In the genomic region with DNA sequence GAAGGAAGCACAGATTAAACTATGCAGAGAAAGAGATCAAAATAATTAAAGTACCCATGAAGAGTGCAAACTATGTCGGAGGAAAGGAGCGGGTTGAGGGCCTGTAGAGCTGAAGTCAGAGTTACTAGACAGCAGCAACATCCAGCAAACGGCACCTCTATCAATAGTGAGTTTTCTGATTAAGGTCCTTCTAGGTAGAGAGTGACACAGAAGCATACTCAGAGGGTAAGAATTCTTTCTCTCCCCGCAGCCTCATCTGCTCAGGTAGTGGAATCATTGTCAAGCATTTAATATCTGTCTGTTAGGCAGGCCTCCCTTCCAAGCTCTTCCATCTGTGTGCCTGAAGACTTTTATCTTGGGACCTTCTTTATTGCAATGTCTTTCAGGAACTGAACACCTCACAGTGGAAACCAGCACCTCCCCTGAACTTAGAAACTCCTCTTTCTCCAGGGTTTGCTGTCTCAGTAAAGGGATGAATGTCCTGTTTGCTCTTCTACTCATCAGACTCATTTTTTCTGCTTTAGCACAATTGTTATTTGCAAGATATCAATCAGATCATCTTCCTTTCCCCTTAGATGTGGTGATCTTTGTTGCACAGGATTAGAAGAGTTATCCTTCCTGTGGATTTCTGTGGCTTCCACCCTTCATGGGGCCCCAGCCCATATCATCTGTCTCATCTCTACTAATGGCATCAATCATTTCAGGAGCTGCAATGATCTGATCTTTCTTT, we compare ENCODE assay signal across 17 cellular contexts. TPM values are rescaled to one million over a fixed set of nuclear protein-coding genes. Genes with fewer than 3 reads are reported as not detected.
A peak's percentile ranks its signal among the peaks of the same experiment; 100 is the strongest.
DNase-seq lines count a peak whose midpoint lies in the region; ATAC-seq lines count a peak whose summit lies in the region.
"Had no signal": no experiment of that assay in that cellular context is flagged by ENCODE, and none has a peak within 500 bp of the region (broad histone marks: within the 10 kb centered on the region; RNA-seq: fewer than 3 reads in every experiment).

No MANE protein-coding gene starts in this region.

- no peaks in the 10 kb centered on the region for H3K9me3 Mint-ChIP-seq in activated naive CD8-positive, alpha-beta T cell treated with anti-CD3 and anti-CD28 coated beads, Interleukin-2, amount 10 ng/mL, durations not matched to agents 7 days and 5 days
- peaks cover 6% of the 10 kb centered on the region for H3K9me3 Mint-ChIP-seq in activated naive CD8-positive, alpha-beta T cell treated with anti-CD3 and anti-CD28 coated beads for 36 hours
- H3K9me3 Mint-ChIP-seq in T-helper 2 cell treated with Interferon-gamma antibody and Interleukin-4, amounts not matched to agents 5 μg/mL and 100 μg/mL, for 36 hours, result peaks cover 3% of the 10 kb centered on the region
- no peaks in the 10 kb centered on the region for H3K9me3 Mint-ChIP-seq in activated naive CD4-positive, alpha-beta T cell treated with anti-CD3 and anti-CD28 coated beads for 36 hours
- no peaks in the 10 kb centered on the region for H3K9me3 Mint-ChIP-seq in stimulated activated effector memory CD8-positive, alpha-beta T cell treated with anti-CD3 and anti-CD28 coated beads, Interleukin-12 subunit alpha, Interleukin-12 subunit beta, amount 100 ng/mL, for 72 hours
- H3K9me3 Mint-ChIP-seq: endodermal cell, H9 had no signal

- H3K27ac Mint-ChIP-seq in activated naive CD8-positive, alpha-beta T cell treated with anti-CD3 and anti-CD28 coated beads, Interleukin-2, amount 10 ng/mL, durations not matched to agents 7 days and 5 days, result no peak overlapping the region
- no peak overlapping the region for H3K27ac Mint-ChIP-seq in activated naive CD8-positive, alpha-beta T cell treated with anti-CD3 and anti-CD28 coated beads for 36 hours
- no peak overlapping the region for H3K27ac Mint-ChIP-seq in T-helper 2 cell treated with Interferon-gamma antibody and Interleukin-4, amounts not matched to agents 5 μg/mL and 100 μg/mL, for 36 hours
- no peak overlapping the region for H3K27ac Mint-ChIP-seq in activated naive CD4-positive, alpha-beta T cell treated with anti-CD3 and anti-CD28 coated beads for 36 hours
- no peak overlapping the region for H3K27ac Mint-ChIP-seq in stimulated activated effector memory CD8-positive, alpha-beta T cell treated with anti-CD3 and anti-CD28 coated beads, Interleukin-12 subunit alpha, Interleukin-12 subunit beta, amount 100 ng/mL, for 72 hours
- H3K27ac Mint-ChIP-seq: endodermal cell, H9 had no signal

- peaks cover 13% of the 10 kb centered on the region for H3K4me1 Mint-ChIP-seq in activated naive CD8-positive, alpha-beta T cell treated with anti-CD3 and anti-CD28 coated beads, Interleukin-2, amount 10 ng/mL, durations not matched to agents 7 days and 5 days
- peaks cover 20% of the 10 kb centered on the region for H3K4me1 Mint-ChIP-seq in activated naive CD8-positive, alpha-beta T cell treated with anti-CD3 and anti-CD28 coated beads for 36 hours
- H3K4me1 Mint-ChIP-seq in T-helper 2 cell treated with Interferon-gamma antibody and Interleukin-4, amounts not matched to agents 5 μg/mL and 100 μg/mL, for 36 hours (ENCODE audit: low read depth), result peaks cover 15% of the 10 kb centered on the region
- peaks cover 13% of the 10 kb centered on the region for H3K4me1 Mint-ChIP-seq in activated naive CD4-positive, alpha-beta T cell treated with anti-CD3 and anti-CD28 coated beads for 36 hours (ENCODE audit: low read depth)
- H3K4me1 Mint-ChIP-seq in stimulated activated effector memory CD8-positive, alpha-beta T cell treated with anti-CD3 and anti-CD28 coated beads, Interleukin-12 subunit alpha, Interleukin-12 subunit beta, amount 100 ng/mL, for 72 hours, result peaks cover 10% of the 10 kb centered on the region
- H3K4me1 Mint-ChIP-seq: endodermal cell, H9 had no signal

- H3K36me3 Mint-ChIP-seq in activated naive CD8-positive, alpha-beta T cell treated with anti-CD3 and anti-CD28 coated beads, Interleukin-2, amount 10 ng/mL, durations not matched to agents 7 days and 5 days, result peaks cover 10% of the 10 kb centered on the region
- H3K36me3 Mint-ChIP-seq in activated naive CD8-positive, alpha-beta T cell treated with anti-CD3 and anti-CD28 coated beads for 36 hours, result peaks cover 22% of the 10 kb centered on the region
- peaks cover 32% of the 10 kb centered on the region for H3K36me3 Mint-ChIP-seq in T-helper 2 cell treated with Interferon-gamma antibody and Interleukin-4, amounts not matched to agents 5 μg/mL and 100 μg/mL, for 36 hours (ENCODE audit: low read depth)
- H3K36me3 Mint-ChIP-seq in activated naive CD4-positive, alpha-beta T cell treated with anti-CD3 and anti-CD28 coated beads for 36 hours (ENCODE audit: low read depth), result peaks cover 18% of the 10 kb centered on the region
- peaks cover 12% of the 10 kb centered on the region for H3K36me3 Mint-ChIP-seq in stimulated activated effector memory CD8-positive, alpha-beta T cell treated with anti-CD3 and anti-CD28 coated beads, Interleukin-12 subunit alpha, Interleukin-12 subunit beta, amount 100 ng/mL, for 72 hours

- H3K27me3 Mint-ChIP-seq in activated naive CD8-positive, alpha-beta T cell treated with anti-CD3 and anti-CD28 coated beads, Interleukin-2, amount 10 ng/mL, durations not matched to agents 7 days and 5 days, result no peaks in the 10 kb centered on the region
- H3K27me3 Mint-ChIP-seq in activated naive CD8-positive, alpha-beta T cell treated with anti-CD3 and anti-CD28 coated beads for 36 hours, result no peaks in the 10 kb centered on the region
- no peaks in the 10 kb centered on the region for H3K27me3 Mint-ChIP-seq in T-helper 2 cell treated with Interferon-gamma antibody and Interleukin-4, amounts not matched to agents 5 μg/mL and 100 μg/mL, for 36 hours (ENCODE audit: low read depth)
- no peaks in the 10 kb centered on the region for H3K27me3 Mint-ChIP-seq in activated naive CD4-positive, alpha-beta T cell treated with anti-CD3 and anti-CD28 coated beads for 36 hours (ENCODE audit: low read depth)

- ATAC-seq in activated naive CD8-positive, alpha-beta T cell treated with anti-CD3 and anti-CD28 coated beads, Interleukin-2, amount 10 ng/mL, durations not matched to agents 7 days and 5 days (ENCODE audit: low read depth), result peak; percentile 79
- peak; percentile 81 for ATAC-seq in stimulated activated effector memory CD8-positive, alpha-beta T cell treated with anti-CD3 and anti-CD28 coated beads, Interleukin-12 subunit alpha, Interleukin-12 subunit beta, amount 100 ng/mL, for 72 hours
- ATAC-seq in GM21737 (IDR thresholded peaks at IDR 0.05; ENCODE audit: unreplicated experiment), result no peak
- ATAC-seq: left ventricle myocardium superior, SK-N-SH treated with all-trans-retinoic acid at 6 μM for 48 hours had no signal

- intact Hi-C loops in activated naive CD4-positive, alpha-beta T cell treated with anti-CD3 and anti-CD28 coated beads for 36 hours (cut with micrococcal nuclease), result loop anchor here (1.0 to 2.0 kb wide), 4 partner anchors 8 to 64 kb away; no protein-coding TSS in a partner anchor

- DNase-seq in activated naive CD8-positive, alpha-beta T cell treated with anti-CD3 and anti-CD28 coated beads, Interleukin-2, amount 10 ng/mL, durations not matched to agents 7 days and 5 days, result no peak
- no peak for DNase-seq in activated naive CD8-positive, alpha-beta T cell treated with anti-CD3 and anti-CD28 coated beads for 36 hours
- peak; percentile 75 for DNase-seq in T-helper 2 cell treated with Interferon-gamma antibody and Interleukin-4, amounts not matched to agents 5 μg/mL and 100 μg/mL, for 36 hours (ENCODE audit: low spot score)
- peak; percentile 78 for DNase-seq in activated naive CD4-positive, alpha-beta T cell treated with anti-CD3 and anti-CD28 coated beads for 36 hours
- DNase-seq in stimulated activated effector memory CD8-positive, alpha-beta T cell treated with anti-CD3 and anti-CD28 coated beads, Interleukin-12 subunit alpha, Interleukin-12 subunit beta, amount 100 ng/mL, for 72 hours (ENCODE audit: low spot score in 2 of 2), result no peak
- DNase-seq in HuH-7.5 (ENCODE audit: low spot score), result no peak
- DNase-seq in NCI-H2227 (lab: John Stamatoyannopoulos, UW; ENCODE audit: unreplicated experiment), result no peak
- DNase-seq: activated CD8-positive, alpha-beta memory T cell treated with anti-CD3 and anti-CD28 coated beads, Interleukin-2, amount 50 U/mL, for 4 hours; caudate nucleus; COR-L47; endodermal cell; H9; left ventricle myocardium superior; NCI-H187; NCI-H345 had no signal

- POLR2A ChIA-PET in activated naive CD8-positive, alpha-beta T cell treated with anti-CD3 and anti-CD28 coated beads, Interleukin-2, amount 10 ng/mL, durations not matched to agents 7 days and 5 days (lab: Charles Lee), result interaction anchor here (1.3 to 3.2 kb wide), 2 partner anchors 35 to 73 kb away, joined by 6 to 13 read pairs; partner anchors contain the start of genes SP110 and SP140L

- CTCF ChIA-PET in activated naive CD4-positive, alpha-beta T cell treated with anti-CD3 and anti-CD28 coated beads for 36 hours (lab: Charles Lee), result no interaction called here

- no peak overlapping the region for H3K4me3 Mint-ChIP-seq in activated naive CD8-positive, alpha-beta T cell treated with anti-CD3 and anti-CD28 coated beads, Interleukin-2, amount 10 ng/mL, durations not matched to agents 7 days and 5 days
- H3K4me3 Mint-ChIP-seq in activated naive CD8-positive, alpha-beta T cell treated with anti-CD3 and anti-CD28 coated beads for 36 hours, result no peak overlapping the region
- H3K4me3 Mint-ChIP-seq in T-helper 2 cell treated with Interferon-gamma antibody and Interleukin-4, amounts not matched to agents 5 μg/mL and 100 μg/mL, for 36 hours, result no peak overlapping the region
- H3K4me3 Mint-ChIP-seq in activated naive CD4-positive, alpha-beta T cell treated with anti-CD3 and anti-CD28 coated beads for 36 hours, result no peak overlapping the region
- no peak overlapping the region for H3K4me3 Mint-ChIP-seq in stimulated activated effector memory CD8-positive, alpha-beta T cell treated with anti-CD3 and anti-CD28 coated beads, Interleukin-12 subunit alpha, Interleukin-12 subunit beta, amount 100 ng/mL, for 72 hours
- H3K4me3 Mint-ChIP-seq: endodermal cell, H9 had no signal

RNA-seq across cellular contexts. Expression of gene SP140, which starts 28.8 kb away (rescaled TPM):
- 10 to 100 TPM; 58.7 to 61.4 TPM for total RNA-seq in activated naive CD8-positive, alpha-beta T cell treated with anti-CD3 and anti-CD28 coated beads, Interleukin-2, amount 10 ng/mL, durations not matched to agents 7 days and 5 days
- 10 to 100 TPM; 42.7 to 46.8 TPM for total RNA-seq in activated naive CD8-positive, alpha-beta T cell treated with anti-CD3 and anti-CD28 coated beads for 36 hours
- 10 to 100 TPM; 95.1 to 98.8 TPM for total RNA-seq in activated naive CD4-positive, alpha-beta T cell treated with anti-CD3 and anti-CD28 coated beads for 36 hours
- total RNA-seq: endodermal cell had no signal

RNA-seq across cellular contexts. Expression of gene SP110, which starts 34.5 kb away (rescaled TPM):
- 100 to 1,000 TPM; 153 to 158 TPM for total RNA-seq in activated naive CD8-positive, alpha-beta T cell treated with anti-CD3 and anti-CD28 coated beads, Interleukin-2, amount 10 ng/mL, durations not matched to agents 7 days and 5 days
- total RNA-seq in activated naive CD8-positive, alpha-beta T cell treated with anti-CD3 and anti-CD28 coated beads for 36 hours, result 10 to 100 TPM; 81.8 to 87.6 TPM
- total RNA-seq in activated naive CD4-positive, alpha-beta T cell treated with anti-CD3 and anti-CD28 coated beads for 36 hours, result 10 to 100 TPM; 85.3 to 88.8 TPM

Comparison
In these comparisons a context has a peak if more than half of its experiments do, and no peak if none do; other contexts are left out.
1. DNase-seq: peak in T-helper 2 cell treated with Interferon-gamma antibody and Interleukin-4, amounts not matched to agents 5 μg/mL and 100 μg/mL, for 36 hours (single experiment) and activated naive CD4-positive, alpha-beta T cell treated with anti-CD3 and anti-CD28 coated beads for 36 hours (single experiment); none in activated naive CD8-positive, alpha-beta T cell treated with anti-CD3 and anti-CD28 coated beads, Interleukin-2, amount 10 ng/mL, durations not matched to agents 7 days and 5 days (single experiment), activated naive CD8-positive, alpha-beta T cell treated with anti-CD3 and anti-CD28 coated beads for 36 hours (single experiment), stimulated activated effector memory CD8-positive, alpha-beta T cell treated with anti-CD3 and anti-CD28 coated beads, Interleukin-12 subunit alpha, Interleukin-12 subunit beta, amount 100 ng/mL, for 72 hours (0 of 2), HuH-7.5 (single experiment) and NCI-H2227 (single experiment).